In the genomic region with DNA sequence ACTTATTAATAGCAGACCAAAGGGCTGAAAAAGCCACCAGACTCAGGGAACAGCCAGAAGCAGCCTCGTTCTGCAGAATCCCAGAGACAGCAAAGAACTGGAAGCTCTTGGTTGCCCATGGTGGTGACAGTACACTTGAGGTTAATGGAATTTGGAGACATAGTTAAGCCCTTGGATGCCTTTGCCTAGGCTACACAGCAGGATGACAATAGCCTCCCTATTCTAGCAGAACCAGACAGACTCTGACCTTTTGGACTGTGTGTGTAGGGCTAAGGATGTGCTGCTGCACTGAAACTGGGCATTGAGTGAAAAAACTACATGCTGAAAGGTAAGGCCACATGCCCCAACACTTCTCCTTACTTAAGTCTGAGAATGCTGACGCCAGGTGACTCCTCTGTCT, we compare ENCODE assay signal across 16 cellular contexts. TPM values are rescaled to one million over a fixed set of nuclear protein-coding genes. Genes with fewer than 3 reads are reported as not detected.
DNase-seq lines count a peak whose midpoint lies in the region; ATAC-seq and TF ChIP-seq lines count a peak whose summit lies in the region.
"Had no signal": no experiment of that assay in that cellular context is flagged by ENCODE, and none has a peak within 500 bp of the region (broad histone marks: within the 10 kb centered on the region; RNA-seq: fewer than 3 reads in every experiment).

No MANE protein-coding gene starts in this region.

- peak overlapping the region; percentile 11; the same call in 1 of the 2 replicates for H3K4me2 ChIP-seq in KMS-11
- H3K4me2 ChIP-seq: PC-9 had no signal

- peaks cover 14% of the 10 kb centered on the region for H3K4me1 Mint-ChIP-seq in endodermal cell
- no peaks in the 10 kb centered on the region for H3K4me1 Mint-ChIP-seq in CD14-positive monocyte
- H3K4me1 Mint-ChIP-seq: CD8-positive, alpha-beta memory T cell had no signal

- TF ChIP-seq CTCF in KMS-11 (conservative IDR thresholded peaks at IDR 0.05; ENCODE audit: low read depth, low read length) (no peak), endodermal cell (conservative IDR thresholded peaks at IDR 0.05) (no peak), CD14-positive monocyte (IDR thresholded peaks at IDR 0.05) (no peak)

- H3K4me3 Mint-ChIP-seq in endodermal cell (no peak overlapping the region), CD14-positive monocyte (no peak overlapping the region)
- H3K4me3 Mint-ChIP-seq: B cell; CD8-positive, alpha-beta memory T cell had no signal

- H4K20me1 ChIP-seq in KMS-11 (ENCODE audit: insufficient read depth), result no peaks in the 10 kb centered on the region

- DNase-seq in endodermal cell (no peak), left lobe of liver (ENCODE audit: low spot score) (no peak), CD14-positive monocyte (ENCODE audit: low spot score) (no peak), NCI-H1694 treated with DMSO at 0.1 percent for 48 hours (lab: John Stamatoyannopoulos, UW) (no peak), GOT3 (lab: John Stamatoyannopoulos, UW) (no peak)
- DNase-seq: ACHN; CD8-positive, alpha-beta memory T cell; DND-41; NCI-H1436 treated with DMSO at 0.1 percent for 48 hours; NCI-H2107; NCI-H226; PC-9 had no signal

- no peak overlapping the region; the same call in 1 of the 2 replicates for H3K27ac ChIP-seq in KMS-11
- H3K27ac ChIP-seq in endodermal cell (ENCODE audit: low read depth, low read length), result peak overlapping the region; percentile 93
- H3K27ac ChIP-seq in skeletal muscle tissue (ENCODE audit: low read depth, low read length), result peak overlapping the region; percentile 34
- H3K27ac ChIP-seq: PC-9 had no signal

- no peaks in the 10 kb centered on the region for H3K27me3 Mint-ChIP-seq in endodermal cell (ENCODE audit: insufficient read depth)
- peaks cover 5 to 24% (median 11%) of the 10 kb centered on the region in 3 donors for H3K27me3 Mint-ChIP-seq in CD14-positive monocyte (ENCODE audit: low read depth in 3 of 3)
- H3K27me3 Mint-ChIP-seq: B cell had no signal

- H3K27me3 ChIP-seq in KMS-11 (ENCODE audit: insufficient read depth, low read depth) (no peaks in the 10 kb centered on the region), endodermal cell (ENCODE audit: control insufficient read depth, insufficient read depth, low read length, poor library complexity, severe bottlenecking) (no peaks in the 10 kb centered on the region), skeletal muscle tissue (ENCODE audit: control insufficient read depth in 3 of 3, insufficient read depth in 3 of 3, low read length in 3 of 3) (no peaks in the 10 kb centered on the region)

- intact Hi-C loops in CD14-positive monocyte (cut with micrococcal nuclease), result loop anchor here in 1 of 2 donors (10.0 kb wide), 1 partner anchor 107 kb away; no protein-coding TSS in a partner anchor

- peaks cover 24% of the 10 kb centered on the region for H3K4me1 ChIP-seq in KMS-11 (ENCODE audit: low read depth, poor library complexity, severe bottlenecking)
- H3K4me1 ChIP-seq in endodermal cell (ENCODE audit: control insufficient read depth, insufficient read depth, low read length), result no peaks in the 10 kb centered on the region
- H3K4me1 ChIP-seq in skeletal muscle tissue (ENCODE audit: control insufficient read depth in 3 of 3, insufficient read depth in 3 of 3, low read length in 3 of 3), result peaks cover 7 to 12% (median 8%) of the 10 kb centered on the region in 3 donors

- no peak overlapping the region for H3K4me3 ChIP-seq in KMS-11 (IDR thresholded peaks at IDR 0.05; ENCODE audit: insufficient read depth, low read depth, low read length)
- H3K4me3 ChIP-seq in endodermal cell (ENCODE audit: low read length), result no peak overlapping the region
- H3K4me3 ChIP-seq in skeletal muscle tissue (ENCODE audit: low read length in 3 of 3), result peak overlapping the region; percentile 12 to 48 (median 36)
- H3K4me3 ChIP-seq: PC-9 had no signal

- no peaks in the 10 kb centered on the region for H3K36me3 Mint-ChIP-seq in endodermal cell (ENCODE audit: low read depth)
- no peaks in the 10 kb centered on the region for H3K36me3 Mint-ChIP-seq in CD14-positive monocyte

- no peak overlapping the region for H3K9ac ChIP-seq in KMS-11
- H3K9ac ChIP-seq in endodermal cell (ENCODE audit: extremely low read depth, low read length, poor library complexity, severe bottlenecking), result no peak overlapping the region
- H3K9ac ChIP-seq in skeletal muscle tissue (ENCODE audit: low read depth in 1 of 3, low read length in 3 of 3), result peak overlapping the region; percentile 2 to 51 (median 20)

- no peak overlapping the region for H3K27ac Mint-ChIP-seq in endodermal cell
- no peak overlapping the region for H3K27ac Mint-ChIP-seq in CD14-positive monocyte
- H3K27ac Mint-ChIP-seq: B cell; CD8-positive, alpha-beta memory T cell had no signal

- no peaks in the 10 kb centered on the region for H3K9me3 Mint-ChIP-seq in endodermal cell
- peaks cover 0 to 6% (median 0%) of the 10 kb centered on the region in 7 donors for H3K9me3 Mint-ChIP-seq in CD14-positive monocyte
- H3K9me3 Mint-ChIP-seq: CD8-positive, alpha-beta memory T cell had no signal

- H3K36me3 ChIP-seq in KMS-11 (ENCODE audit: insufficient read depth) (no peaks in the 10 kb centered on the region), endodermal cell (ENCODE audit: control insufficient read depth, insufficient read depth, low read length) (no peaks in the 10 kb centered on the region), skeletal muscle tissue (ENCODE audit: control insufficient read depth in 3 of 3, insufficient read depth in 3 of 3, low read length in 3 of 3) (no peaks in the 10 kb centered on the region)

- WGBS in endodermal cell (ENCODE audit: insufficient coverage in 1 of 2, insufficient read length in 1 of 2), 2 experiments, result 64 to 76% methylated on average over 2 of the region's 2 CpGs

- H3K79me2 ChIP-seq in KMS-11 (ENCODE audit: insufficient read depth, low read depth), result no peaks in the 10 kb centered on the region

- ATAC-seq in left lobe of liver, result peak; percentile 12
- ATAC-seq: SK-N-SH treated with all-trans-retinoic acid at 6 μM for 48 hours had no signal

- H2AFZ ChIP-seq in KMS-11 (ENCODE audit: low read depth), result no peak overlapping the region
- H2AFZ ChIP-seq: PC-9 had no signal

- H3K9me3 ChIP-seq in endodermal cell (ENCODE audit: control insufficient read depth, low read length) (no peaks in the 10 kb centered on the region), skeletal muscle tissue (ENCODE audit: control insufficient read depth in 3 of 3, low read length in 3 of 3) (no peaks in the 10 kb centered on the region)

RNA-seq across cellular contexts. Expression of gene OTUD1, which starts 22.7 kb away (rescaled TPM):
- total RNA-seq in endodermal cell (10 to 100 TPM in 1 of 2 donors, 1 to 10 TPM in 1; 8.7 to 12.4 TPM), left lobe of liver (5.2 TPM), skeletal muscle tissue (13.0 TPM)
- 8.2 TPM for polyA plus RNA-seq in endodermal cell (2013, experiment 1 of 2)
- polyA plus RNA-seq in endodermal cell (2013, experiment 2 of 2), result 8.7 TPM
- 10 to 100 TPM; 18.8 to 24.5 TPM for polyA plus RNA-seq in CD14-positive monocyte

Comparison
In these comparisons a context has a peak if more than half of its experiments do, and no peak if none do; other contexts are left out.
1. H3K4me3 ChIP-seq: peak in skeletal muscle tissue (3 of 3); none in KMS-11 (single experiment) and endodermal cell (single experiment).
2. H3K9ac ChIP-seq: peak in skeletal muscle tissue (3 of 3); none in KMS-11 (single experiment) and endodermal cell (single experiment).